8 cellular contexts compared by ENCODE assay signal in the genomic region with DNA sequence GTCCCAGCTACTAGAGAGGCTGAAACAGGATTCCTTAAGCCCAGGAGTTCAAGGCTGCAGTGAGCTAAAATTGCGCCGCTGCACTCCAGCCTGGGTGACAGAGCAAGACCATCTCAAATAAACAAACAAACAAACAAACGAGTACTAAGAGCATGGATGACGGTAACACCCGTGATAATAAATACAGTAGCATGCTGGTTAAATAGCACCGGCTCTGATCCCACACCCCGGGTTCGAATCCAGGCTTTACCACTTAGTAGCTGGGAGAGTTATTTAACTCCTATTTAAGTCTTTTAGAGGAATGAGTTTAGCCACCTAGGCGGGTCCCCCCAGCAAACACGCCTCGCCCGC. TPM values are rescaled to one million over a fixed set of nuclear protein-coding genes. Genes with fewer than 3 reads are reported as not detected.
DNase-seq lines count a peak whose midpoint lies in the region; ATAC-seq, FAIRE-seq and TF ChIP-seq lines count a peak whose summit lies in the region.

No MANE protein-coding gene starts in this region.

- CTCF ChIA-PET in K562 (lab: Yijun Ruan, JAX; ENCODE audit: low intra/inter-chr PET ratio) = interaction anchor here (0.7 kb wide), 1 partner anchor 72 kb away, joined by 3 read pairs; no protein-coding TSS in a partner anchor

- H2BK15ac ChIP-seq in mesendoderm (replicated peaks; ENCODE audit: low read depth) = no peak overlapping the region

- peaks cover 0 to 22% (median 16%) of the 10 kb centered on the region in 12 donors for H3K4me1 ChIP-seq in heart left ventricle
- H3K4me1 ChIP-seq in K562 (replicated peaks in 1 of 2; ENCODE audit: control insufficient read depth in 2 of 2, insufficient read depth in 2 of 2, low read length in 2 of 2) = peaks cover 3 to 6% of the 10 kb centered on the region in 2 experiments; a peak in 3 of 5 replicates
- H3K4me1 ChIP-seq in mesendoderm (ENCODE audit: control insufficient read depth, low read depth, low read length) = no peaks in the 10 kb centered on the region
- peaks cover 7% of the 10 kb centered on the region for H3K4me1 ChIP-seq in upper lobe of right lung

- peak overlapping the region; percentile 96 for H2AFZ ChIP-seq in K562 (ENCODE audit: low read depth, low read length)

- WGBS in heart left ventricle, 4 donors = 17 to 21% (median 19%) methylated on average over 12 of the region's 12 CpGs
- WGBS in K562 (ENCODE audit: insufficient coverage, low coverage, missing lambda C conversion rate) = 24% methylated on average over 9 of the region's 12 CpGs
- WGBS in mesendoderm (ENCODE audit: extremely low coverage, insufficient coverage, low lambda C conversion rate) = no CpG with 5 or more reads among the region's 12 CpGs

- H3K4ac ChIP-seq in mesendoderm (ENCODE audit: low read depth, low read length) = no peak overlapping the region

- POLR2A ChIA-PET in K562 (lab: Yijun Ruan, JAX) = no interaction called here

- H3K27ac ChIP-seq in heart left ventricle (peak overlapping the region in 10 of 12 donors; percentile 62 to 92 (median 87)), K562 (ENCODE audit: extremely low read depth, low read depth, low read length) (peak overlapping the region; percentile 78; the same call in 1 of the 3 replicates), mesendoderm (ENCODE audit: low read depth, low read length) (no peak overlapping the region), upper lobe of right lung (peak overlapping the region; percentile 91)

- ATAC-seq in heart left ventricle (no peak), Right ventricle myocardium inferior (no peak), K562 (peak; percentile 10; the same call in 2 of the 3 replicates), upper lobe of right lung (no peak), HG03196 (IDR thresholded peaks at IDR 0.05; ENCODE audit: unreplicated experiment) (no peak)

- TF ChIP-seq CTCF in heart left ventricle (IDR thresholded peaks at IDR 0.05) = no peak
- TF ChIP-seq CTCF in K562 (IDR thresholded peaks at IDR 0.05 in 2 of 3, conservative IDR thresholded peaks at IDR 0.05 in 1 of 3; ENCODE audit: insufficient read depth in 2 of 3, low read depth in 1 of 3, low read length in 3 of 3) = no peak
- no peak for TF ChIP-seq CTCF in upper lobe of right lung (IDR thresholded peaks at IDR 0.05)

- no peaks in the 10 kb centered on the region for H3K9me3 ChIP-seq in heart left ventricle
- H3K9me3 ChIP-seq in K562 (replicated peaks; ENCODE audit: control insufficient read depth, insufficient read depth, low read depth, low read length) = no peaks in the 10 kb centered on the region
- no peaks in the 10 kb centered on the region for H3K9me3 ChIP-seq in upper lobe of right lung

- in situ Hi-C loops in K562 (cut with MboI) = no loop called here

- no peak overlapping the region for H2BK5ac ChIP-seq in mesendoderm (ENCODE audit: low read length)

- H3K18ac ChIP-seq in mesendoderm (ENCODE audit: low read length) = no peak overlapping the region

- no peak overlapping the region for H4K5ac ChIP-seq in mesendoderm (ENCODE audit: low read length)

- FAIRE-seq in K562 (lab: Jason Lieb, UNC) = no peak

- H4K8ac ChIP-seq in mesendoderm (ENCODE audit: low read depth, low read length) = no peak overlapping the region

- TF ChIP-seq EP300 in K562 (IDR thresholded peaks at IDR 0.05; ENCODE audit: low read length) = no peak

- H2AK5ac ChIP-seq in mesendoderm (ENCODE audit: low read length) = no peak overlapping the region

- DNase-seq in heart left ventricle (no peak), Right ventricle myocardium inferior (ENCODE audit: missing footprints) (no peak), K562 (ENCODE audit: extremely low read depth in 1 of 4, low spot score in 3 of 4) (no peak), mesendoderm (no peak), upper lobe of right lung (no peak), NCI-H446 treated with DMSO at 0.1 percent for 48 hours (lab: John Stamatoyannopoulos, UW) (no peak)
- no peak for DNase-seq in stimulated activated CD4-positive, alpha-beta T cell treated with anti-CD3 and anti-CD28 coated beads, Interleukin-4, amount 100 ng/mL, for 4 hours

- no peak overlapping the region for H2BK120ac ChIP-seq in mesendoderm (ENCODE audit: low read depth, low read length)

- peaks cover 11% of the 10 kb centered on the region for H3K79me1 ChIP-seq in mesendoderm (ENCODE audit: low read length)

- BruUV-seq in K562 (replicated peaks; lab: Mats Ljungman, UMichigan) = no TSS peak

- no peaks in the 10 kb centered on the region for H4K20me1 ChIP-seq in K562 (replicated peaks; ENCODE audit: control insufficient read depth, insufficient read depth, low read length)

- H3K36me3 ChIP-seq in heart left ventricle (peaks cover 0 to 17% (median 10%) of the 10 kb centered on the region in 9 donors), K562 (ENCODE audit: control insufficient read depth, insufficient read depth, low read length) (peaks cover 20% of the 10 kb centered on the region; the same call in 1 of the 3 replicates), mesendoderm (ENCODE audit: control insufficient read depth, insufficient read depth, low read length) (no peaks in the 10 kb centered on the region), upper lobe of right lung (peaks cover 12% of the 10 kb centered on the region)

- H3K4me2 ChIP-seq in K562 (ENCODE audit: insufficient read depth, low read length) (peak overlapping the region; percentile 91), mesendoderm (ENCODE audit: low read length) (peak overlapping the region; percentile 52)

- H3K4me3 ChIP-seq in heart left ventricle = peak overlapping the region; percentile 81 to 100 (median 96)
- H3K4me3 ChIP-seq in K562 = peak overlapping the region; percentile 54
- no peak overlapping the region for H3K4me3 ChIP-seq in mesendoderm (ENCODE audit: low read length)
- H3K4me3 ChIP-seq in upper lobe of right lung = peak overlapping the region; percentile 85

- no peak overlapping the region for H3K56ac ChIP-seq in mesendoderm (ENCODE audit: low read length)

- H3K9me1 ChIP-seq in K562 (ENCODE audit: control insufficient read depth, insufficient read depth, low read length) = no peaks in the 10 kb centered on the region

- H3K9ac ChIP-seq in K562 (ENCODE audit: insufficient read depth in 1 of 2, low read depth in 2 of 2, low read length in 2 of 2) = peak overlapping the region; percentile 92 to 100; a peak in 3 of 4 replicates
- H3K9ac ChIP-seq in mesendoderm (ENCODE audit: low read length) = no peak overlapping the region

- H3K23ac ChIP-seq in mesendoderm (ENCODE audit: low read length) = no peak overlapping the region

- H3K27me3 ChIP-seq in heart left ventricle (peaks cover 0 to under 1% (median 0%) of the 10 kb centered on the region in 9 donors), K562 (ENCODE audit: control insufficient read depth in 2 of 2, insufficient read depth in 2 of 2, low read length in 2 of 2) (peaks cover 2 to 6% of the 10 kb centered on the region in 2 experiments; a peak in 2 of 5 replicates), mesendoderm (ENCODE audit: insufficient read depth, low read length, poor library complexity) (no peaks in the 10 kb centered on the region), upper lobe of right lung (no peaks in the 10 kb centered on the region)

- H3K79me2 ChIP-seq in K562 (ENCODE audit: control insufficient read depth, insufficient read depth, low read length) (peaks cover 31% of the 10 kb centered on the region), mesendoderm (ENCODE audit: control insufficient read depth, insufficient read depth, low read length) (peaks cover 24% of the 10 kb centered on the region)

- no peak for TF ChIP-seq RAD21 in K562 (CRISPR knock-in tag; conservative IDR thresholded peaks at IDR 0.05 in 1 of 2, IDR thresholded peaks at IDR 0.05 in 1 of 2)

- intact Hi-C loops in heart left ventricle (cut with DNase I) = loop anchor here in 3 of 10 donors (5.0 kb wide), 3 partner anchors 49 to 341 kb away; partner anchors contain the start of genes ABAT (in 1 of the 3) and USP7 (in 1 of the 3)
- intact Hi-C loops in Right ventricle myocardium inferior (cut with DNase I) = loop anchor here (10.0 kb wide), 1 partner anchor 46 kb away; no protein-coding TSS in a partner anchor
- intact Hi-C loops in K562 (cut with micrococcal nuclease) = no loop called here
- intact Hi-C loops in upper lobe of right lung (cut with DNase I) = no loop called here

- TF ChIP-seq POLR2A in heart left ventricle (IDR thresholded peaks at IDR 0.05) (no peak), K562 (conservative IDR thresholded peaks at IDR 0.05) (no peak)

RNA-seq across cellular contexts. Expression of gene METTL22, which starts 0.3 kb away (rescaled TPM):
- total RNA-seq in heart left ventricle = 10 to 100 TPM; 15.3 to 80.3 (median 33.0) TPM
- 10 to 100 TPM; 34.0 to 44.9 TPM for polyA plus RNA-seq in heart left ventricle
- total RNA-seq in Right ventricle myocardium inferior = 29.3 TPM
- 203 and 313 TPM in 2 replicates for total RNA-seq in K562 (2011; cell fraction: chromatin; rRNA removed; ENCODE audit: low replicate concordance)
- 169 and 173 TPM in 2 replicates for total RNA-seq in K562 (2011; cell fraction: nucleolus; rRNA removed)
- 165 and 179 TPM in 2 replicates for total RNA-seq in K562 (2011; cell fraction: nucleoplasm; rRNA removed)
- total RNA-seq in K562 (2014; rRNA removed) = 12.6 and 20.0 TPM in 2 replicates
- total RNA-seq in K562 (2014; rRNA removed; fragmentation: Illumina TruSeq; extraction: Trizol) = 11.5 and 14.7 TPM in 2 replicates
- 16.5 and 18.5 TPM in 2 replicates for total RNA-seq in K562 (2015; rRNA removed; fragmentation: Illumina TruSeq; extraction: Trizol)
- total RNA-seq in K562 (2021) = 20.6 and 26.3 TPM in 2 replicates
- polyA plus RNA-seq in K562 (2011; rRNA removed) = 33.2 and 45.8 TPM in 2 replicates
- polyA plus RNA-seq in K562 (2011; cell fraction: cytosol; rRNA removed) = 36.0 and 51.2 TPM in 2 replicates
- polyA plus RNA-seq in K562 (2011; cell fraction: nucleus; rRNA removed) = 219 and 305 TPM in 2 replicates
- 14.2 and 22.5 TPM in 2 replicates for polyA plus RNA-seq in K562 (2012)
- polyA plus RNA-seq in K562 (2014; fragmentation: Illumina TruSeq; extraction: Trizol) = 21.2 and 22.6 TPM in 2 replicates
- 10 to 100 TPM in 1 of 2 experiments, 1 to 10 TPM in 1; 6.9 to 12.1 TPM for polyA plus RNA-seq in K562 (2014; fragmentation: Nextera tagmentation; extraction: Ambion mirVana)
- polyA plus RNA-seq in K562 (2014; rRNA removed) = 26.0 and 28.8 TPM in 2 replicates
- polyA minus RNA-seq in K562 (2011; rRNA and poly(A)+ RNA removed) = 49.2 and 53.8 TPM in 2 replicates
- 26.8 and 31.0 TPM in 2 replicates for polyA minus RNA-seq in K562 (2011; cell fraction: cytosol; rRNA and poly(A)+ RNA removed)
- 59.0 and 95.2 TPM in 2 replicates for polyA minus RNA-seq in K562 (2011; cell fraction: nucleus; rRNA and poly(A)+ RNA removed)
- 28.0 TPM for polyA plus RNA-seq in mesendoderm (2013, experiment 1 of 2)
- 26.5 TPM for polyA plus RNA-seq in mesendoderm (2013, experiment 2 of 2)
- 38.6 TPM for total RNA-seq in upper lobe of right lung

RNA-seq across cellular contexts. Expression of gene TMEM114, which starts 30.9 kb away (rescaled TPM):
- total RNA-seq in heart left ventricle (not detected), Right ventricle myocardium inferior (not detected), K562 (2014; rRNA removed) (not detected in 2 replicates), K562 (2014; rRNA removed; fragmentation: Illumina TruSeq; extraction: Trizol) (not detected in 2 replicates), K562 (2015; rRNA removed; fragmentation: Illumina TruSeq; extraction: Trizol) (not detected in 2 replicates), K562 (2021) (not detected in 2 replicates), upper lobe of right lung (not detected)
- polyA plus RNA-seq in heart left ventricle (not detected), K562 (2011; rRNA removed) (not detected in 2 replicates), K562 (2014; fragmentation: Illumina TruSeq; extraction: Trizol) (not detected in 2 replicates), K562 (2014; fragmentation: Nextera tagmentation; extraction: Ambion mirVana) (not detected), K562 (2014; rRNA removed) (not detected in 2 replicates)
- total RNA-seq in K562 (2011; cell fraction: chromatin; rRNA removed; ENCODE audit: low replicate concordance) = not detected in 2 replicates
- not detected in 2 replicates for total RNA-seq in K562 (2011; cell fraction: nucleolus; rRNA removed)
- not detected in 2 replicates for total RNA-seq in K562 (2011; cell fraction: nucleoplasm; rRNA removed)
- not detected in 2 replicates for polyA plus RNA-seq in K562 (2011; cell fraction: cytosol; rRNA removed)
- not detected in 2 replicates for polyA plus RNA-seq in K562 (2011; cell fraction: nucleus; rRNA removed)
- polyA plus RNA-seq in K562 (2012) = not detected in 2 replicates
- not detected in 2 replicates for polyA minus RNA-seq in K562 (2011; rRNA and poly(A)+ RNA removed)
- not detected in 2 replicates for polyA minus RNA-seq in K562 (2011; cell fraction: cytosol; rRNA and poly(A)+ RNA removed)
- polyA minus RNA-seq in K562 (2011; cell fraction: nucleus; rRNA and poly(A)+ RNA removed) = not detected in 2 replicates
- polyA plus RNA-seq in mesendoderm (2013, experiment 1 of 2) = 0.04 TPM
- not detected for polyA plus RNA-seq in mesendoderm (2013, experiment 2 of 2)

RNA-seq across cellular contexts. Expression of gene ABAT, which starts 53.2 kb away (rescaled TPM):
- total RNA-seq in heart left ventricle (10 to 100 TPM in 5 of 9 donors, 1 to 10 TPM in 4; 5.1 to 37.0 (median 12.8) TPM), Right ventricle myocardium inferior (3.0 TPM), K562 (2014; rRNA removed) (0.05 TPM in 1 of 2 replicates, not detected in the other), K562 (2014; rRNA removed; fragmentation: Illumina TruSeq; extraction: Trizol) (0.06 and 0.11 TPM in 2 replicates), K562 (2015; rRNA removed; fragmentation: Illumina TruSeq; extraction: Trizol) (0.08 and 0.18 TPM in 2 replicates), K562 (2021) (0.31 and 0.49 TPM in 2 replicates), upper lobe of right lung (9.8 TPM)
- polyA plus RNA-seq in heart left ventricle (10 to 100 TPM in 1 of 2 donors, 1 to 10 TPM in 1; 3.4 to 17.6 TPM), K562 (2011; rRNA removed) (0.18 and 0.45 TPM in 2 replicates), K562 (2014; fragmentation: Illumina TruSeq; extraction: Trizol) (0.10 TPM in 1 of 2 replicates, not detected in the other), K562 (2014; fragmentation: Nextera tagmentation; extraction: Ambion mirVana) (under 1 TPM; 0.01 to 0.04 TPM), K562 (2014; rRNA removed) (0.07 and 0.20 TPM in 2 replicates)
- 1.5 and 2.6 TPM in 2 replicates for total RNA-seq in K562 (2011; cell fraction: chromatin; rRNA removed; ENCODE audit: low replicate concordance)
- total RNA-seq in K562 (2011; cell fraction: nucleolus; rRNA removed) = 0.92 and 1.2 TPM in 2 replicates
- 1.0 and 2.2 TPM in 2 replicates for total RNA-seq in K562 (2011; cell fraction: nucleoplasm; rRNA removed)
- 0.21 and 0.27 TPM in 2 replicates for polyA plus RNA-seq in K562 (2011; cell fraction: cytosol; rRNA removed)
- polyA plus RNA-seq in K562 (2011; cell fraction: nucleus; rRNA removed) = 0.36 and 0.88 TPM in 2 replicates
- polyA plus RNA-seq in K562 (2012) = 0.13 and 0.47 TPM in 2 replicates
- 0.72 TPM in 1 of 2 replicates, not detected in the other for polyA minus RNA-seq in K562 (2011; rRNA and poly(A)+ RNA removed)
- polyA minus RNA-seq in K562 (2011; cell fraction: cytosol; rRNA and poly(A)+ RNA removed) = not detected in 2 replicates
- polyA minus RNA-seq in K562 (2011; cell fraction: nucleus; rRNA and poly(A)+ RNA removed) = 0.13 and 0.67 TPM in 2 replicates
- 2.8 TPM for polyA plus RNA-seq in mesendoderm (2013, experiment 1 of 2)
- 2.9 TPM for polyA plus RNA-seq in mesendoderm (2013, experiment 2 of 2)
